18 cellular contexts compared by ENCODE assay signal in the genomic region with DNA sequence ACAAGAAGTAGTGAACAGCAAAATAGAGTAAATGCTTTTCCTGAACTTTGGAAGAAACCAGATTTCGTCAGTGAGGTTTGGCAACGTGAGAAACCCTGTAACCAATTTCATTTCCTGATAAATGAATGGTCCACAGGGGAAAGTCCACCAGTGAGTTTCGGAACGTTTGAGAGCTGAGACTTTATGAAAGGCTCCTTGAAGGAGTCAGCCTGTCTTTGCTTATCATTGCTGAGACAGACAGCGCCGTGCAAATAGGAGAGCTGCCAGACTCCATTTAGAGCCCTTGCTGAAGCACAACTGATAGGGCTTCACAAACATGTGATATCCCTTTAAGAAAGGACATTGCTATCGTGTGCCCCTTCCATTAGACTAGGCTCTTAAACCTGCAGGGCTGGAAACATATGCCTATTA.
DNase-seq lines count a peak whose midpoint lies in the region; ATAC-seq and TF ChIP-seq lines count a peak whose summit lies in the region.
"Had no signal": no experiment of that assay in that cellular context is flagged by ENCODE, and none has a peak within 500 bp of the region (broad histone marks: within the 10 kb centered on the region; RNA-seq: fewer than 3 reads in every experiment).

No MANE protein-coding gene starts in this region.

- H3K27me3 ChIP-seq in SK-N-SH (ENCODE audit: insufficient read depth) (no peaks in the 10 kb centered on the region), thoracic aorta (replicated peaks; ENCODE audit: insufficient read depth) (no peaks in the 10 kb centered on the region), endodermal cell (ENCODE audit: control insufficient read depth, insufficient read depth, low read length, poor library complexity, severe bottlenecking) (no peaks in the 10 kb centered on the region), brain microvascular endothelial cell (replicated peaks) (no peaks in the 10 kb centered on the region)
- H3K27me3 ChIP-seq: neural progenitor cell, spleen, tibial nerve had no signal

- H3K4me3 ChIP-seq in SK-N-SH (ENCODE audit: low read depth in 2 of 2, low read length in 1 of 2) (no peak overlapping the region), cardiac fibroblast (replicated peaks in 1 of 2; ENCODE audit: low read depth in 2 of 2, low read length in 2 of 2) (no peak overlapping the region), thoracic aorta (peak overlapping the region; percentile 57), endodermal cell (ENCODE audit: low read length) (no peak overlapping the region), brain microvascular endothelial cell (ENCODE audit: low read depth, low read length) (no peak overlapping the region)
- H3K4me3 ChIP-seq: neural progenitor cell, spleen had no signal

- no peaks in the 10 kb centered on the region for H3K9me3 Mint-ChIP-seq in endodermal cell
- H3K9me3 Mint-ChIP-seq: neural progenitor cell had no signal

- H3K9me2 ChIP-seq in SK-N-SH: no peaks in the 10 kb centered on the region

- WGBS in SK-N-SH (ENCODE audit: low lambda C conversion rate): 92% methylated on average over 7 of the region's 7 CpGs
- 86 to 95% methylated on average over 6 to 7 of the region's 7 CpGs for WGBS in endodermal cell (ENCODE audit: insufficient coverage in 1 of 2, insufficient read length in 1 of 2), 2 experiments

- DNase-seq in SK-N-SH (peak; percentile 27), cardiac fibroblast (ENCODE audit: low read depth in 2 of 2) (peak; percentile 27 to 69), left lobe of liver (ENCODE audit: low spot score) (peak; percentile 69), thoracic aorta (ENCODE audit: low spot score) (no peak), EL (no peak), endodermal cell (no peak), brain microvascular endothelial cell (no peak)
- DNase-seq: 8988T; activated CD4-positive, alpha-beta T cell treated with anti-CD3 and anti-CD28 coated beads for 48 hours; activated gamma-delta T cell treated with Interleukin-2 at 50 U/mL for 16 hours; COR-L47; foreskin melanocyte; islet precursor cell; Kasumi-1; spleen had no signal

- H3K79me2 ChIP-seq in SK-N-SH (ENCODE audit: insufficient read depth): no peaks in the 10 kb centered on the region

- POLR2A ChIA-PET in SK-N-SH (lab: Yijun Ruan, JAX): no interaction called here

- H3K4me1 ChIP-seq in SK-N-SH (ENCODE audit: control insufficient read depth in 1 of 2, insufficient read depth in 2 of 2, low read depth in 1 of 2, low read length in 1 of 2) (peaks cover 0 to 20% of the 10 kb centered on the region in 2 experiments; a peak in 2 of 4 replicates), thoracic aorta (ENCODE audit: control insufficient read depth in 1 of 2, low read depth in 2 of 2) (peaks cover 0 to 27% of the 10 kb centered on the region in 2 donors), endodermal cell (ENCODE audit: control insufficient read depth, insufficient read depth, low read length) (peaks cover 5% of the 10 kb centered on the region)
- H3K4me1 ChIP-seq: neural progenitor cell, spleen had no signal

- no peak overlapping the region for H3K27ac Mint-ChIP-seq in endodermal cell
- H3K27ac Mint-ChIP-seq: neural progenitor cell had no signal

- H3K9me3 ChIP-seq in SK-N-SH (no peaks in the 10 kb centered on the region), thoracic aorta (no peaks in the 10 kb centered on the region), endodermal cell (ENCODE audit: control insufficient read depth, low read length) (no peaks in the 10 kb centered on the region)
- H3K9me3 ChIP-seq: spleen, tibial nerve had no signal

- H4K20me1 ChIP-seq in SK-N-SH (ENCODE audit: insufficient read depth): no peaks in the 10 kb centered on the region

- no peaks in the 10 kb centered on the region for H3K36me3 Mint-ChIP-seq in endodermal cell (ENCODE audit: low read depth)
- H3K36me3 Mint-ChIP-seq: neural progenitor cell had no signal

- no peak overlapping the region for H3K4me2 ChIP-seq in SK-N-SH
- H3K4me2 ChIP-seq: neural progenitor cell had no signal

- no peak overlapping the region for H3K9ac ChIP-seq in SK-N-SH
- H3K9ac ChIP-seq in endodermal cell (ENCODE audit: extremely low read depth, low read length, poor library complexity, severe bottlenecking): no peak overlapping the region
- H3K9ac ChIP-seq: neural progenitor cell had no signal

- CTCF ChIA-PET in SK-N-SH (lab: Yijun Ruan, JAX): no interaction called here

- no peak for TF ChIP-seq CTCF in SK-N-SH (IDR thresholded peaks at IDR 0.05)
- no peak for TF ChIP-seq CTCF in cardiac fibroblast (IDR thresholded peaks at IDR 0.05; ENCODE audit: low read depth, low read length)
- TF ChIP-seq CTCF in thoracic aorta (IDR thresholded peaks at IDR 0.05): no peak
- TF ChIP-seq CTCF in endodermal cell (conservative IDR thresholded peaks at IDR 0.05): no peak
- TF ChIP-seq CTCF in brain microvascular endothelial cell (IDR thresholded peaks at IDR 0.05; ENCODE audit: low read depth, low read length, missing control alignments): no peak

- H3K27ac ChIP-seq in SK-N-SH (ENCODE audit: low read depth in 2 of 2, low read length in 1 of 2): peak overlapping the region in 1 of 2 experiments; percentile 67; a peak in 2 of 4 replicates
- H3K27ac ChIP-seq in thoracic aorta: peak overlapping the region; percentile 33 to 64
- no peak overlapping the region for H3K27ac ChIP-seq in endodermal cell (ENCODE audit: low read depth, low read length)
- no peak overlapping the region for H3K27ac ChIP-seq in brain microvascular endothelial cell
- H3K27ac ChIP-seq: neural progenitor cell, spleen had no signal

- H3K4me1 Mint-ChIP-seq in endodermal cell: peaks cover 23% of the 10 kb centered on the region

- no peaks in the 10 kb centered on the region for H3K27me3 Mint-ChIP-seq in endodermal cell (ENCODE audit: insufficient read depth)

- no peak for TF ChIP-seq RAD21 in SK-N-SH (IDR thresholded peaks at IDR 0.05; ENCODE audit: low read length)

- H2AFZ ChIP-seq in SK-N-SH (ENCODE audit: low read depth): no peak overlapping the region
- H2AFZ ChIP-seq: neural progenitor cell had no signal

- ATAC-seq in SK-N-SH treated with all-trans-retinoic acid at 6 μM for 48 hours: no peak
- ATAC-seq in left lobe of liver: peak; percentile 86
- no peak for ATAC-seq in thoracic aorta (ENCODE audit: insufficient number of reproducible peaks, low FRiP score, low read depth)

- no peak for TF ChIP-seq EP300 in SK-N-SH (IDR thresholded peaks at IDR 0.05; ENCODE audit: borderline replicate concordance in 1 of 2, low read depth in 1 of 2, low read length in 1 of 2)

- H3F3A ChIP-seq in SK-N-SH (replicated peaks; ENCODE audit: insufficient read depth): no peaks in the 10 kb centered on the region

- H3K4me3 Mint-ChIP-seq in endodermal cell: no peak overlapping the region
- H3K4me3 Mint-ChIP-seq: neural progenitor cell had no signal

- H3K36me3 ChIP-seq in SK-N-SH (replicated peaks in 1 of 2; ENCODE audit: control insufficient read depth in 1 of 2, insufficient read depth in 2 of 2, low read length in 1 of 2) (no peaks in the 10 kb centered on the region), thoracic aorta (no peaks in the 10 kb centered on the region), endodermal cell (ENCODE audit: control insufficient read depth, insufficient read depth, low read length) (no peaks in the 10 kb centered on the region), brain microvascular endothelial cell (replicated peaks) (no peaks in the 10 kb centered on the region)
- H3K36me3 ChIP-seq: neural progenitor cell, spleen, tibial nerve had no signal

- in situ Hi-C loops in brain microvascular endothelial cell (cut with HindIII; ENCODE audit: low pct_ligation_motif_present, low sequenced_read_pairs): no loop called here

TF ChIP-seq in SK-N-SH, 30 proteins besides CTCF, POLR2A, EP300 and RAD21 (continues in another document):
- no peak for TF ChIP-seq NRF1 (IDR thresholded peaks at IDR 0.05; ENCODE audit: low read depth, low read length)
- TF ChIP-seq TEAD4 (IDR thresholded peaks at IDR 0.05; ENCODE audit: borderline replicate concordance, insufficient read depth): no peak
- TF ChIP-seq, protein P1, sequence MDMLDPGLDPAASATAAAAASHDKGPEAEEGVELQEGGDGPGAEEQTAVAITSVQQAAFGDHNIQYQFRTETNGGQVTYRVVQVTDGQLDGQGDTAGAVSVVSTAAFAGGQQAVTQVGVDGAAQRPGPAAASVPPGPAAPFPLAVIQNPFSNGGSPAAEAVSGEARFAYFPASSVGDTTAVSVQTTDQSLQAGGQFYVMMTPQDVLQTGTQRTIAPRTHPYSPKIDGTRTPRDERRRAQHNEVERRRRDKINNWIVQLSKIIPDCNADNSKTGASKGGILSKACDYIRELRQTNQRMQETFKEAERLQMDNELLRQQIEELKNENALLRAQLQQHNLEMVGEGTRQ (IDR thresholded peaks at IDR 0.05; ENCODE audit: borderline replicate concordance, low read depth, low read length): no peak
- TF ChIP-seq JUND (IDR thresholded peaks at IDR 0.05): no peak
- TF ChIP-seq, protein P2, sequence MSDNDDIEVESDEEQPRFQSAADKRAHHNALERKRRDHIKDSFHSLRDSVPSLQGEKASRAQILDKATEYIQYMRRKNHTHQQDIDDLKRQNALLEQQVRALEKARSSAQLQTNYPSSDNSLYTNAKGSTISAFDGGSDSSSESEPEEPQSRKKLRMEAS (IDR thresholded peaks at IDR 0.05; ENCODE audit: low read depth): no peak
- TF ChIP-seq YY1 (IDR thresholded peaks at IDR 0.05; ENCODE audit: low read depth): no peak

TF ChIP-seq in SK-N-SH treated with all-trans-retinoic acid at 6 μM for 48 hours, 23 proteins besides CTCF, POLR2A, EP300 and RAD21 (continues in another document):
- TF ChIP-seq, protein P3, sequence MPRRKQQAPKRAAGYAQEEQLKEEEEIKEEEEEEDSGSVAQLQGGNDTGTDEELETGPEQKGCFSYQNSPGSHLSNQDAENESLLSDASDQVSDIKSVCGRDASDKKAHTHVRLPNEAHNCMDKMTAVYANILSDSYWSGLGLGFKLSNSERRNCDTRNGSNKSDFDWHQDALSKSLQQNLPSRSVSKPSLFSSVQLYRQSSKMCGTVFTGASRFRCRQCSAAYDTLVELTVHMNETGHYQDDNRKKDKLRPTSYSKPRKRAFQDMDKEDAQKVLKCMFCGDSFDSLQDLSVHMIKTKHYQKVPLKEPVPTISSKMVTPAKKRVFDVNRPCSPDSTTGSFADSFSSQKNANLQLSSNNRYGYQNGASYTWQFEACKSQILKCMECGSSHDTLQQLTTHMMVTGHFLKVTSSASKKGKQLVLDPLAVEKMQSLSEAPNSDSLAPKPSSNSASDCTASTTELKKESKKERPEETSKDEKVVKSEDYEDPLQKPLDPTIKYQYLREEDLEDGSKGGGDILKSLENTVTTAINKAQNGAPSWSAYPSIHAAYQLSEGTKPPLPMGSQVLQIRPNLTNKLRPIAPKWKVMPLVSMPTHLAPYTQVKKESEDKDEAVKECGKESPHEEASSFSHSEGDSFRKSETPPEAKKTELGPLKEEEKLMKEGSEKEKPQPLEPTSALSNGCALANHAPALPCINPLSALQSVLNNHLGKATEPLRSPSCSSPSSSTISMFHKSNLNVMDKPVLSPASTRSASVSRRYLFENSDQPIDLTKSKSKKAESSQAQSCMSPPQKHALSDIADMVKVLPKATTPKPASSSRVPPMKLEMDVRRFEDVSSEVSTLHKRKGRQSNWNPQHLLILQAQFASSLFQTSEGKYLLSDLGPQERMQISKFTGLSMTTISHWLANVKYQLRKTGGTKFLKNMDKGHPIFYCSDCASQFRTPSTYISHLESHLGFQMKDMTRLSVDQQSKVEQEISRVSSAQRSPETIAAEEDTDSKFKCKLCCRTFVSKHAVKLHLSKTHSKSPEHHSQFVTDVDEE (CRISPR knock-in tag; IDR thresholded peaks at IDR 0.05): no peak
- no peak for TF ChIP-seq BACH2 (CRISPR knock-in tag; IDR thresholded peaks at IDR 0.05; ENCODE audit: borderline replicate concordance)

Comparison
In these comparisons a context has a peak if more than half of its experiments do, and no peak if none do; other contexts are left out.
1. DNase-seq: peak in SK-N-SH (single experiment), cardiac fibroblast (2 of 2) and left lobe of liver (single experiment); none in thoracic aorta (single experiment), EL (single experiment), endodermal cell (single experiment) and brain microvascular endothelial cell (single experiment).
2. H3K27ac ChIP-seq: peak in thoracic aorta (2 of 2); none in endodermal cell (single experiment) and brain microvascular endothelial cell (single experiment).